Comparison of ENCODE assay signal across 11 cellular contexts in the genomic region with DNA sequence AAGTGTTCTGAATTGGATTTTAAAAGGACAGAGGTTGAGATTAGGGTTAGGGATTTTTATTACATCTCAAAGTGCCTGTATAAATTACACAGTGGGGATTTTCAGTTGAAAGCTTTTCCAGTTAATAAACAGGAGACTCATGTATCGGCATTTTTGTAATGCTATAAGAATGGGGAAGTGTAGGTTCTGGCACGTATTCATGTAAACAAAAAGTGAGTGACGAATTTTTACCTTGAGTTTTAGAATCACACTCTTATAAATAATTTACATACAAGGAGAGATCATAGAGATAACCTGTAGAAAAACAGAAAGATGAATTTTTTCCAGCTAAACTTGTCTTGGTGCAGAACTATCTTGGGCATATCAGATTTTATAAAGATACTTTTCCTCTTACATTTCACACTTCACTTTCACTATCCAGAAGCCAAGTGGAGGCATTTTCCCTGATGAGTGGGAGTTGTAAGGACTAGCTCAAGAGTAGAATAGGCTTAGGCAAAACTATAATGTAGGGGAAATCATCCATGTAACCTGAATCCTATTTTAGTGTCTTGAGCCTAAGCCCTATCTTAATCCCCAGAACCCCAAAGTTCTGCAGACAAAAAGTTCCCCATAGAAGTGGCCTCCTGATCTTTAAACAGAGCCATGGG. TPM values are rescaled to one million over a fixed set of nuclear protein-coding genes. Genes with fewer than 3 reads are reported as not detected.
DNase-seq lines count a peak whose midpoint lies in the region; ATAC-seq and TF ChIP-seq lines count a peak whose summit lies in the region.
"Had no signal": no experiment of that assay in that cellular context is flagged by ENCODE, and none has a peak within 500 bp of the region (broad histone marks: within the 10 kb centered on the region; RNA-seq: fewer than 3 reads in every experiment).

No MANE protein-coding gene starts in this region.

- H3K4me3 ChIP-seq in SJSA1 (no peak overlapping the region), transverse colon (no peak overlapping the region)

- H3K4me1 Mint-ChIP-seq in activated CD4-positive, alpha-beta T cell treated with anti-CD3 and anti-CD28 coated beads, Interleukin-2, amount 10 ng/mL, durations not matched to agents 7 days and 5 days: peaks cover 83% of the 10 kb centered on the region
- H3K4me1 Mint-ChIP-seq in stimulated activated naive CD8-positive, alpha-beta T cell treated with anti-CD3 and anti-CD28 coated beads, Interleukin-15, amount 100 ng/mL, for 72 hours: peaks cover 97% of the 10 kb centered on the region

- H3K27me3 ChIP-seq in SJSA1 (replicated peaks) (no peaks in the 10 kb centered on the region), transverse colon (no peaks in the 10 kb centered on the region)

- intact Hi-C loops in transverse colon (cut with DNase I; ENCODE audit: low total_unique reads): no loop called here

- H3K27ac ChIP-seq in SJSA1: peak overlapping the region; percentile 90
- peak overlapping the region in 1 of 4 donors; percentile 5 for H3K27ac ChIP-seq in transverse colon

- WGBS in transverse colon (ENCODE audit: low coverage in 1 of 2), 2 donors: 25 to 27% methylated on average over 3 of the region's 3 CpGs

- no peak for TF ChIP-seq EP300 in transverse colon (IDR thresholded peaks at IDR 0.05; ENCODE audit: low read depth)

- H3K9me3 Mint-ChIP-seq in activated CD4-positive, alpha-beta T cell treated with anti-CD3 and anti-CD28 coated beads, Interleukin-2, amount 10 ng/mL, durations not matched to agents 7 days and 5 days: peaks cover 15% of the 10 kb centered on the region
- peaks cover 13 to 16% of the 10 kb centered on the region in 2 donors for H3K9me3 Mint-ChIP-seq in stimulated activated naive CD8-positive, alpha-beta T cell treated with anti-CD3 and anti-CD28 coated beads, Interleukin-15, amount 100 ng/mL, for 72 hours

- H3K27ac Mint-ChIP-seq in activated CD4-positive, alpha-beta T cell treated with anti-CD3 and anti-CD28 coated beads, Interleukin-2, amount 10 ng/mL, durations not matched to agents 7 days and 5 days: peak overlapping the region; percentile 86
- peak overlapping the region; percentile 79 to 93 for H3K27ac Mint-ChIP-seq in stimulated activated naive CD8-positive, alpha-beta T cell treated with anti-CD3 and anti-CD28 coated beads, Interleukin-15, amount 100 ng/mL, for 72 hours

- H3K9me3 ChIP-seq in SJSA1 (replicated peaks) (no peaks in the 10 kb centered on the region), transverse colon (no peaks in the 10 kb centered on the region)
- H3K9me3 ChIP-seq: Caco-2 had no signal

- TF ChIP-seq POLR2A in transverse colon (IDR thresholded peaks at IDR 0.05): no peak

- in situ Hi-C loops in transverse colon (cut with MboI; ENCODE audit: low pct_ligation_motif_present in 1 of 4, low pct_unique_long_range_greater_than_20kb in 1 of 4, low sequenced_read_pairs in 3 of 4): no loop called here

- POLR2A ChIA-PET in activated CD4-positive, alpha-beta T cell treated with anti-CD3 and anti-CD28 coated beads, Interleukin-2, amount 10 ng/mL, durations not matched to agents 7 days and 5 days (lab: Charles Lee): no interaction called here

- H3K27me3 Mint-ChIP-seq in activated CD4-positive, alpha-beta T cell treated with anti-CD3 and anti-CD28 coated beads, Interleukin-2, amount 10 ng/mL, durations not matched to agents 7 days and 5 days: no peaks in the 10 kb centered on the region
- H3K27me3 Mint-ChIP-seq in stimulated activated naive CD8-positive, alpha-beta T cell treated with anti-CD3 and anti-CD28 coated beads, Interleukin-15, amount 100 ng/mL, for 72 hours: no peaks in the 10 kb centered on the region

- CTCF ChIA-PET in activated CD4-positive, alpha-beta T cell treated with anti-CD3 and anti-CD28 coated beads, Interleukin-2, amount 10 ng/mL, durations not matched to agents 7 days and 5 days (lab: Charles Lee): interaction anchor here (1.6 to 1.9 kb wide), 2 partner anchors 10 to 20 kb away, joined by 4 to 9 read pairs; no protein-coding TSS in a partner anchor

- peak overlapping the region; percentile 43 for H3K4me3 Mint-ChIP-seq in activated CD4-positive, alpha-beta T cell treated with anti-CD3 and anti-CD28 coated beads, Interleukin-2, amount 10 ng/mL, durations not matched to agents 7 days and 5 days
- peak overlapping the region; percentile 40 to 62 for H3K4me3 Mint-ChIP-seq in stimulated activated naive CD8-positive, alpha-beta T cell treated with anti-CD3 and anti-CD28 coated beads, Interleukin-15, amount 100 ng/mL, for 72 hours

- H3K36me3 ChIP-seq in SJSA1: no peaks in the 10 kb centered on the region
- H3K36me3 ChIP-seq in transverse colon: no peaks in the 10 kb centered on the region

- no peak for ATAC-seq in stimulated activated naive CD8-positive, alpha-beta T cell treated with anti-CD3 and anti-CD28 coated beads, Interleukin-15, amount 100 ng/mL, for 72 hours

- H3K36me3 Mint-ChIP-seq in activated CD4-positive, alpha-beta T cell treated with anti-CD3 and anti-CD28 coated beads, Interleukin-2, amount 10 ng/mL, durations not matched to agents 7 days and 5 days (ENCODE audit: low read depth): peaks cover 88% of the 10 kb centered on the region

- DNase-seq in activated CD4-positive, alpha-beta T cell treated with anti-CD3 and anti-CD28 coated beads, Interleukin-2, amount 10 ng/mL, durations not matched to agents 7 days and 5 days: no peak
- DNase-seq in activated CD4-positive, alpha-beta T cell treated with anti-CD3 and anti-CD28 coated beads for 4 hours: no peak
- DNase-seq in SJSA1 (ENCODE audit: low read depth in 1 of 2, low spot score in 2 of 2) (peak in 1 of 2 experiments; percentile 73), fibroblast of gingiva (ENCODE audit: low read depth) (peak; percentile 5), COLO668 (lab: John Stamatoyannopoulos, UW; ENCODE audit: unreplicated experiment) (no peak), transverse colon (no peak)
- no peak for DNase-seq in stimulated activated naive CD8-positive, alpha-beta T cell treated with anti-CD3 and anti-CD28 coated beads, Interleukin-15, amount 100 ng/mL, for 72 hours
- DNase-seq in activated effector memory CD4-positive, alpha-beta T cell treated with Interleukin-2 at 50 U/mL for 16 hours: no peak
- DNase-seq: Caco-2; NCI-H1694; stimulated activated CD4-positive, alpha-beta T cell treated with anti-CD3 and anti-CD28 coated beads, Interleukin-1b, Interleukin-23, amount 100 ng/mL, for 48 hours had no signal

- H3K4me1 ChIP-seq in SJSA1 (replicated peaks) (peaks cover 48% of the 10 kb centered on the region), transverse colon (peaks cover 0 to 27% (median 6%) of the 10 kb centered on the region in 4 donors)

- TF ChIP-seq CTCF in transverse colon (IDR thresholded peaks at IDR 0.05): no peak

RNA-seq across cellular contexts. Expression of gene CD47, which starts 42.0 kb away (rescaled TPM):
- 100 to 1,000 TPM; 145 to 161 TPM for total RNA-seq in activated CD4-positive, alpha-beta T cell treated with anti-CD3 and anti-CD28 coated beads, Interleukin-2, amount 10 ng/mL, durations not matched to agents 7 days and 5 days
- total RNA-seq in SJSA1 (2014; rRNA removed; shearing (Covaris generic)): 204 and 206 TPM in 2 replicates
- 100 to 1,000 TPM in 1 of 4 donors, 10 to 100 TPM in 3; 71.7 to 108 (median 93.4) TPM for total RNA-seq in transverse colon
